Comparison of ENCODE assay signal across 26 cellular contexts in the genomic region with DNA sequence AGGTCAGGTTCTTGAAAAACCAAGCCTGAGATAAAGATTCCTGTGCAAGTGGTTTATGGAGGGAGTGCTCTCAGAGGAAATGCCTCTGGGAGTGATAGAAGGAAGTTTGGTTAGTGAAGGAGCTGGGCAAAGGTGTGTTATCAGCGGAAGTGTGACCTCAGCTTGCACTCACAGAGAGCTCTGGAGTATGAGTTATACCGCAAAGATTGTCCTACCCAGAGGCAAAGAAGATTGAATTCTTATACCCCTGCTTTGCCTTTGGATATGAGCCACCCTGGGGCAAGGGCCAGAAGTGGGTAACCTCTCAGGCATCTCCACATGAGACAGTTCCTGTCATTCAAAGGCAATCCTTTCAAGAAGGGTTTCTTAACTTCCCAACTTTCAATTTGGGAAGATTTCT.
DNase-seq lines count a peak whose midpoint lies in the region; ATAC-seq and TF ChIP-seq lines count a peak whose summit lies in the region.
"Had no signal": no experiment of that assay in that cellular context is flagged by ENCODE, and none has a peak within 500 bp of the region (broad histone marks: within the 10 kb centered on the region; RNA-seq: fewer than 3 reads in every experiment).

No MANE protein-coding gene starts in this region.

- TF ChIP-seq POLR2A in IMR-90 (IDR thresholded peaks at IDR 0.05; ENCODE audit: low read depth, low read length): no peak

- H2BK5ac ChIP-seq in IMR-90 (ENCODE audit: low read depth, low read length, poor library complexity, severe bottlenecking): no peak overlapping the region

- H3K18ac ChIP-seq in IMR-90 (ENCODE audit: low read depth, low read length): no peak overlapping the region

- POLR2A ChIA-PET in IMR-90 (lab: Charles Lee; ENCODE audit: unreplicated experiment): no interaction called here
- POLR2A ChIA-PET in CD4-positive, alpha-beta memory T cell (lab: Charles Lee; ENCODE audit: partially characterized antibody): no interaction called here

- H2BK15ac ChIP-seq in IMR-90 (ENCODE audit: low read depth, low read length): 0 out of 3 replicates have a peak overlapping the region, but pooled peaks have one; percentile 83

- H2BK120ac ChIP-seq in IMR-90 (ENCODE audit: low read depth, low read length): peak overlapping the region; percentile 3; the same call in 1 of the 2 replicates

- no peaks in the 10 kb centered on the region for H3K79me1 ChIP-seq in IMR-90 (ENCODE audit: low read depth in 1 of 2, low read length in 2 of 2)

- no peaks in the 10 kb centered on the region for H3K27me3 Mint-ChIP-seq in Calu3 (ENCODE audit: unreplicated experiment)
- no peaks in the 10 kb centered on the region for H3K27me3 Mint-ChIP-seq in CD4-positive, alpha-beta memory T cell

- H4K91ac ChIP-seq in IMR-90 (ENCODE audit: insufficient read depth, low read depth, low read length): no peak overlapping the region

- no peak overlapping the region for H3K9ac ChIP-seq in IMR-90 (ENCODE audit: low read depth, low read length)

- TF ChIP-seq CTCF in Calu3 (IDR thresholded peaks at IDR 0.05; ENCODE audit: unreplicated experiment) (no peak), IMR-90 (conservative IDR thresholded peaks at IDR 0.05; ENCODE audit: low read depth, low read length) (no peak), foreskin keratinocyte (conservative IDR thresholded peaks at IDR 0.05) (no peak)

- H3K27me3 ChIP-seq in IMR-90 (ENCODE audit: control insufficient read depth, insufficient read depth, low read length): no peaks in the 10 kb centered on the region
- no peaks in the 10 kb centered on the region for H3K27me3 ChIP-seq in foreskin keratinocyte
- no peaks in the 10 kb centered on the region for H3K27me3 ChIP-seq in CD4-positive, alpha-beta memory T cell (ENCODE audit: insufficient read depth, low read length)
- H3K27me3 ChIP-seq: BE2C, ovary, transverse colon had no signal

- H4K20me1 ChIP-seq in IMR-90 (ENCODE audit: insufficient read depth, low read length): no peaks in the 10 kb centered on the region

- 0 out of 2 replicates have a peak overlapping the region, but pooled peaks have one; percentile 5 for H3K4ac ChIP-seq in IMR-90 (ENCODE audit: low read depth, low read length)

- peaks cover 7% of the 10 kb centered on the region for H3K4me1 Mint-ChIP-seq in Calu3 (ENCODE audit: low read depth, unreplicated experiment)
- no peaks in the 10 kb centered on the region for H3K4me1 Mint-ChIP-seq in CD4-positive, alpha-beta memory T cell
- H3K4me1 Mint-ChIP-seq: nephron progenitor cell had no signal

- BruUV-seq in Calu3 (replicated peaks; lab: Mats Ljungman, UMichigan) (no TSS peak), IMR-90 (replicated peaks; lab: Mats Ljungman, UMichigan) (no TSS peak)

- no peak overlapping the region for H2AK5ac ChIP-seq in IMR-90 (ENCODE audit: low read depth, low read length)

- H3K27ac ChIP-seq in IMR-90 (ENCODE audit: insufficient read depth, low read length) (no peak overlapping the region), foreskin keratinocyte (no peak overlapping the region), caudate nucleus (ENCODE audit: low read depth, low read length) (no peak overlapping the region)
- no peak overlapping the region for H3K27ac ChIP-seq in CD4-positive, alpha-beta memory T cell (ENCODE audit: low read depth, low read length)
- H3K27ac ChIP-seq: lower lobe of right lung, ovary, transverse colon, WERI-Rb-1 had no signal

- H3K9me3 ChIP-seq in IMR-90 (ENCODE audit: control insufficient read depth, insufficient read depth, low read length): no peaks in the 10 kb centered on the region
- H3K9me3 ChIP-seq in CD4-positive, alpha-beta memory T cell (ENCODE audit: control insufficient read depth in 1 of 2, low read length in 2 of 2): no peaks in the 10 kb centered on the region
- H3K9me3 ChIP-seq: BE2C, lower lobe of right lung, ovary, transverse colon had no signal

- peak; percentile 24; the same call in 1 of the 2 replicates for ATAC-seq in IMR-90 (ENCODE audit: low read depth)
- ATAC-seq in foreskin keratinocyte: peak; percentile 74
- no peak for ATAC-seq in HG03442 (IDR thresholded peaks at IDR 0.05; ENCODE audit: unreplicated experiment)
- ATAC-seq in GM19463 (IDR thresholded peaks at IDR 0.05; ENCODE audit: unreplicated experiment): no peak
- ATAC-seq: K562, lower lobe of right lung had no signal

- whole genome bisulfite sequencing in IMR-90 (ENCODE audit: extremely low coverage in 2 of 2, insufficient read length in 1 of 2), 2 experiments: no CpG with 5 or more reads among the region's 2 CpGs

- H3K36me3 ChIP-seq in IMR-90 (ENCODE audit: control insufficient read depth, insufficient read depth, low read length): no peaks in the 10 kb centered on the region
- H3K36me3 ChIP-seq in CD4-positive, alpha-beta memory T cell (ENCODE audit: insufficient read depth, low read length): no peaks in the 10 kb centered on the region
- H3K36me3 ChIP-seq: BE2C, lower lobe of right lung, ovary, transverse colon, WERI-Rb-1 had no signal

- no peak overlapping the region for H4K8ac ChIP-seq in IMR-90 (ENCODE audit: low read depth in 2 of 2, low read length in 2 of 2)

- H2AK9ac ChIP-seq in IMR-90 (replicated peaks; ENCODE audit: low read depth, low read length, poor library complexity): no peak overlapping the region

- no peak for TF ChIP-seq RAD21 in IMR-90 (IDR thresholded peaks at IDR 0.05; ENCODE audit: low read length)

- H3K23ac ChIP-seq in IMR-90 (ENCODE audit: low read depth, low read length): no peak overlapping the region

- H3K9me1 ChIP-seq in IMR-90 (ENCODE audit: insufficient read depth, low read length): no peaks in the 10 kb centered on the region; the same call in 1 of the 2 replicates

- CTCF ChIA-PET in Calu3 (lab: Charles Lee): no interaction called here
- CTCF ChIA-PET in IMR-90 (lab: Yijun Ruan, JAX): no interaction called here
- CTCF ChIA-PET in CD4-positive, alpha-beta memory T cell (lab: Charles Lee; ENCODE audit: partially characterized antibody): no interaction called here

- no peak overlapping the region for H3K4me3 Mint-ChIP-seq in Calu3 (ENCODE audit: low read depth, unreplicated experiment)
- no peak overlapping the region for H3K4me3 Mint-ChIP-seq in CD4-positive, alpha-beta memory T cell
- H3K4me3 Mint-ChIP-seq: activated T-cell treated with anti-CD3 and anti-CD28 coated beads, Interleukin-2, amount 50 U/mL, for 24 hours; nephron progenitor cell had no signal

- no peak overlapping the region for H3K56ac ChIP-seq in IMR-90 (ENCODE audit: extremely low read depth, insufficient read depth, low read length)

- DNase-seq in Calu3 (no peak), IMR-90 (peak; percentile 25), T1000 (lab: John Stamatoyannopoulos, UW) (peak; percentile 63), foreskin keratinocyte (peak; percentile 69 to 93), caudate nucleus (lab: John Stamatoyannopoulos, UW) (no peak)
- DNase-seq in CD4-positive, alpha-beta memory T cell: no peak
- DNase-seq: activated CD4-positive, alpha-beta T cell treated with anti-CD3 and anti-CD28 coated beads for 48 hours; activated CD8-positive, alpha-beta memory T cell treated with anti-CD3 and anti-CD28 coated beads for 24 hours; activated gamma-delta T cell treated with Interleukin-2 at 50 U/mL for 16 hours; activated T-cell treated with anti-CD3 and anti-CD28 coated beads, Interleukin-2, amount 50 U/mL, for 24 hours; BE2C; DMS53; glutamatergic neuron; lower lobe of right lung; NCI-H1417; NCI-H2081; NCI-H2227 treated with DMSO at 0.1 percent for 48 hours; nephron progenitor cell; ovary; stimulated activated CD4-positive, alpha-beta T cell treated with anti-CD3 and anti-CD28 coated beads, Interleukin-1b, Interleukin-23, amount 100 ng/mL, for 48 hours; transverse colon; WERI-Rb-1 had no signal

- H3K4me1 ChIP-seq in IMR-90 (ENCODE audit: control insufficient read depth, insufficient read depth, low read length) (no peaks in the 10 kb centered on the region), foreskin keratinocyte (peaks cover 16% of the 10 kb centered on the region)
- no peaks in the 10 kb centered on the region for H3K4me1 ChIP-seq in CD4-positive, alpha-beta memory T cell (ENCODE audit: insufficient read depth, low read length)
- H3K4me1 ChIP-seq: lower lobe of right lung, transverse colon had no signal

- H3K4me3 ChIP-seq in IMR-90 (ENCODE audit: insufficient read depth, low read depth, low read length): no peak overlapping the region
- H3K4me3 ChIP-seq in CD4-positive, alpha-beta memory T cell (ENCODE audit: low read length in 2 of 2): no peak overlapping the region
- H3K4me3 ChIP-seq: K562, lower lobe of right lung, ovary, skin epidermis, transverse colon had no signal

- no peak overlapping the region for H3K4me2 ChIP-seq in IMR-90 (ENCODE audit: low read depth, low read length)

- H3K14ac ChIP-seq in IMR-90 (replicated peaks; ENCODE audit: low read depth, low read length): peak overlapping the region; percentile 44; the same call in 1 of the 2 replicates

- dilution Hi-C loops in IMR-90 (cut with HindIII; ENCODE audit: low sequenced_read_pairs, unreplicated experiment): loop anchor here (25.0 kb wide), 1 partner anchor 102 kb away; no protein-coding TSS in a partner anchor

- H4K5ac ChIP-seq in IMR-90 (ENCODE audit: low read depth, low read length): no peak overlapping the region

- H2BK20ac ChIP-seq in IMR-90 (ENCODE audit: low read depth, low read length): no peak overlapping the region

- peak overlapping the region; percentile 65 for H3K27ac Mint-ChIP-seq in Calu3 (ENCODE audit: unreplicated experiment)
- H3K27ac Mint-ChIP-seq in CD4-positive, alpha-beta memory T cell: no peak overlapping the region
- H3K27ac Mint-ChIP-seq: activated T-cell treated with anti-CD3 and anti-CD28 coated beads, Interleukin-2, amount 50 U/mL, for 24 hours; nephron progenitor cell had no signal

- in situ Hi-C loops in IMR-90 (cut with MboI; ENCODE audit: low sequenced_read_pairs): no loop called here

- peaks cover 5% of the 10 kb centered on the region for H3K36me3 Mint-ChIP-seq in Calu3 (ENCODE audit: insufficient read depth, unreplicated experiment)
- no peaks in the 10 kb centered on the region for H3K36me3 Mint-ChIP-seq in CD4-positive, alpha-beta memory T cell

- no peak overlapping the region for H2AFZ ChIP-seq in IMR-90 (replicated peaks; ENCODE audit: low read length, poor library complexity)

- no peaks in the 10 kb centered on the region for H3K9me3 Mint-ChIP-seq in Calu3 (ENCODE audit: low read depth, unreplicated experiment)
- peaks cover 0 to 10% (median 3%) of the 10 kb centered on the region in 8 donors for H3K9me3 Mint-ChIP-seq in CD4-positive, alpha-beta memory T cell
- H3K9me3 Mint-ChIP-seq: activated T-cell treated with anti-CD3 and anti-CD28 coated beads, Interleukin-2, amount 50 U/mL, for 24 hours; nephron progenitor cell had no signal

- intact Hi-C loops in Calu3 (cut with micrococcal nuclease; ENCODE audit: unreplicated experiment) (no loop called here), IMR-90 (cut with micrococcal nuclease) (no loop called here)
- intact Hi-C loops in CD4-positive, alpha-beta memory T cell (cut with micrococcal nuclease): no loop called here

TF ChIP-seq in IMR-90, 13 proteins besides CTCF, POLR2A, EP300 and RAD21 (continues in another document):
- TF ChIP-seq MXI1 (IDR thresholded peaks at IDR 0.05; ENCODE audit: borderline replicate concordance, low read depth, low read length) (no peak), FOS (IDR thresholded peaks at IDR 0.05; ENCODE audit: low read depth, low read length) (no peak)

Comparison
In these comparisons a context has a peak if more than half of its experiments do, and no peak if none do; other contexts are left out.
1. DNase-seq: peak in IMR-90 (single experiment), T1000 (single experiment) and foreskin keratinocyte (2 of 2); none in Calu3 (single experiment), caudate nucleus (0 of 61) and CD4-positive, alpha-beta memory T cell (0 of 5).
2. ATAC-seq: peak in IMR-90 (single experiment) and foreskin keratinocyte (single experiment); none in HG03442 (single experiment) and GM19463 (single experiment).